ENCODE assay signal across 16 cellular contexts in genomic region chr10:124138195-124138882, GRCh38. TPM values are rescaled to one million over a fixed set of nuclear protein-coding genes. Genes with fewer than 3 reads are reported as not detected.
DNase-seq lines count a peak whose midpoint lies in the region; ATAC-seq and TF ChIP-seq lines count a peak whose summit lies in the region.
"Had no signal": no experiment of that assay in that cellular context is flagged by ENCODE, and none has a peak within 500 bp of the region (broad histone marks: within the 10 kb centered on the region; RNA-seq: fewer than 3 reads in every experiment).

No MANE protein-coding gene starts in this region.

- no peak overlapping the region for H3K4me3 Mint-ChIP-seq in chondrocyte (ENCODE audit: unreplicated experiment)
- no peak overlapping the region for H3K4me3 Mint-ChIP-seq in T-helper 2 cell treated with Interferon-gamma antibody and Interleukin-4, amounts not matched to agents 5 μg/mL and 100 μg/mL, for 36 hours
- no peak overlapping the region for H3K4me3 Mint-ChIP-seq in naive thymus-derived CD8-positive, alpha-beta T cell
- H3K4me3 Mint-ChIP-seq: memory B cell had no signal

- H3K79me2 ChIP-seq in OCI-LY7 (ENCODE audit: insufficient read depth, low read depth, low read length): peaks cover 23% of the 10 kb centered on the region; the same call in 1 of the 2 replicates

- no peaks in the 10 kb centered on the region for H3K27me3 Mint-ChIP-seq in chondrocyte (ENCODE audit: low read depth)
- H3K27me3 Mint-ChIP-seq in T-helper 2 cell treated with Interferon-gamma antibody and Interleukin-4, amounts not matched to agents 5 μg/mL and 100 μg/mL, for 36 hours (ENCODE audit: low read depth): peaks cover 8% of the 10 kb centered on the region
- peaks cover 0 to 2% (median 0%) of the 10 kb centered on the region in 5 donors for H3K27me3 Mint-ChIP-seq in naive thymus-derived CD8-positive, alpha-beta T cell

- H3K9me3 Mint-ChIP-seq in chondrocyte (ENCODE audit: low read depth): peaks cover 5% of the 10 kb centered on the region
- H3K9me3 Mint-ChIP-seq in T-helper 2 cell treated with Interferon-gamma antibody and Interleukin-4, amounts not matched to agents 5 μg/mL and 100 μg/mL, for 36 hours: no peaks in the 10 kb centered on the region
- peaks cover 0 to 2% (median 0%) of the 10 kb centered on the region in 9 donors for H3K9me3 Mint-ChIP-seq in naive thymus-derived CD8-positive, alpha-beta T cell
- H3K9me3 Mint-ChIP-seq: memory B cell had no signal

- peak overlapping the region; percentile 83 for H3K27ac Mint-ChIP-seq in chondrocyte (ENCODE audit: unreplicated experiment)
- no peak overlapping the region for H3K27ac Mint-ChIP-seq in T-helper 2 cell treated with Interferon-gamma antibody and Interleukin-4, amounts not matched to agents 5 μg/mL and 100 μg/mL, for 36 hours
- H3K27ac Mint-ChIP-seq in naive thymus-derived CD8-positive, alpha-beta T cell: no peak overlapping the region
- H3K27ac Mint-ChIP-seq: memory B cell, progenitor cell of endocrine pancreas had no signal

- in situ Hi-C loops in gastrocnemius medialis (cut with MboI; ENCODE audit: low sequenced_read_pairs in 4 of 4): no loop called here

- TF ChIP-seq POLR2A in gastrocnemius medialis (IDR thresholded peaks at IDR 0.05): no peak

- no peaks in the 10 kb centered on the region for H3K27me3 ChIP-seq in gastrocnemius medialis

- no peaks in the 10 kb centered on the region for H3K9me3 ChIP-seq in gastrocnemius medialis
- no peaks in the 10 kb centered on the region for H3K9me3 ChIP-seq in OCI-LY7 (ENCODE audit: low read length)

- peaks cover 2% of the 10 kb centered on the region for H3K36me3 Mint-ChIP-seq in chondrocyte (ENCODE audit: low read depth)
- H3K36me3 Mint-ChIP-seq in T-helper 2 cell treated with Interferon-gamma antibody and Interleukin-4, amounts not matched to agents 5 μg/mL and 100 μg/mL, for 36 hours (ENCODE audit: low read depth): no peaks in the 10 kb centered on the region
- H3K36me3 Mint-ChIP-seq in naive thymus-derived CD8-positive, alpha-beta T cell: peaks cover 0 to 5% (median 0%) of the 10 kb centered on the region in 3 donors
- H3K36me3 Mint-ChIP-seq: memory B cell had no signal

- CTCF ChIA-PET in OCI-LY7 (lab: Charles Lee; ENCODE audit: unreplicated experiment): no interaction called here

- intact Hi-C loops in gastrocnemius medialis (cut with DNase I; ENCODE audit: low total_unique reads) (loop anchor here (5.0 kb wide), 1 partner anchor 46 kb away; the partner anchor contains the start of gene CHST15), OCI-LY7 (cut with micrococcal nuclease; ENCODE audit: unreplicated experiment) (no loop called here)

- H3K4me2 ChIP-seq in OCI-LY7 (ENCODE audit: low read length): no peak overlapping the region

- H3K27ac ChIP-seq in gastrocnemius medialis: peak overlapping the region; percentile 47 to 65 (median 56)
- no peak overlapping the region for H3K27ac ChIP-seq in OCI-LY7 (ENCODE audit: low read depth, low read length, poor library complexity, severe bottlenecking)
- H3K27ac ChIP-seq: C4-2B, dorsolateral prefrontal cortex, WERI-Rb-1 had no signal

- H3K36me3 ChIP-seq in gastrocnemius medialis: no peaks in the 10 kb centered on the region
- peaks cover 36% of the 10 kb centered on the region for H3K36me3 ChIP-seq in OCI-LY7 (ENCODE audit: insufficient read depth, low read length)
- H3K36me3 ChIP-seq: WERI-Rb-1 had no signal

- BruUV-seq in OCI-LY7 (replicated peaks; lab: Mats Ljungman, UMichigan): no TSS peak

- no peak overlapping the region for H3K4me3 ChIP-seq in gastrocnemius medialis
- no peak overlapping the region for H3K4me3 ChIP-seq in OCI-LY7 (ENCODE audit: low read depth, low read length, poor library complexity, severe bottlenecking)
- H3K4me3 ChIP-seq: dorsolateral prefrontal cortex had no signal

- H3K4me1 Mint-ChIP-seq in chondrocyte (ENCODE audit: low read depth): peaks cover 15% of the 10 kb centered on the region
- no peaks in the 10 kb centered on the region for H3K4me1 Mint-ChIP-seq in T-helper 2 cell treated with Interferon-gamma antibody and Interleukin-4, amounts not matched to agents 5 μg/mL and 100 μg/mL, for 36 hours (ENCODE audit: low read depth)
- H3K4me1 Mint-ChIP-seq in naive thymus-derived CD8-positive, alpha-beta T cell: peaks cover 0 to 2% (median 0%) of the 10 kb centered on the region in 4 donors

- peak; percentile 31 for DNase-seq in GM04503 (ENCODE audit: low read depth)
- no peak for DNase-seq in chondrocyte (ENCODE audit: low spot score)
- no peak for DNase-seq in left lobe of liver (ENCODE audit: low spot score)
- DNase-seq in gastrocnemius medialis: peak; percentile 62 to 63
- DNase-seq in SKM-1 (lab: John Stamatoyannopoulos, UW; ENCODE audit: unreplicated experiment): no peak
- DNase-seq in T-helper 2 cell treated with Interferon-gamma antibody and Interleukin-4, amounts not matched to agents 5 μg/mL and 100 μg/mL, for 36 hours (ENCODE audit: low spot score): no peak
- DNase-seq in OCI-LY7 (ENCODE audit: low spot score): no peak
- DNase-seq in naive thymus-derived CD8-positive, alpha-beta T cell: no peak
- DNase-seq: activated naive CD4-positive, alpha-beta T cell treated with anti-CD3 and anti-CD28 coated beads, Interleukin-2, amount 50 U/mL, for 16 hours; HCEC 1CT; stimulated activated naive CD8-positive, alpha-beta T cell treated with anti-CD3 and anti-CD28 coated beads, Interleukin-15, Interleukin-2, amounts not matched to agents 100 U/mL and 50 U/mL, for 24 hours; WERI-Rb-1 had no signal

- peaks cover 11 to 14% of the 10 kb centered on the region in 2 donors for H3K4me1 ChIP-seq in gastrocnemius medialis
- H3K4me1 ChIP-seq in OCI-LY7 (ENCODE audit: insufficient read depth, low read length, poor library complexity, severe bottlenecking): peaks cover 31% of the 10 kb centered on the region

- H4K20me1 ChIP-seq in OCI-LY7 (ENCODE audit: insufficient read depth, low read length): no peaks in the 10 kb centered on the region

- TF ChIP-seq CTCF in chondrocyte (IDR thresholded peaks at IDR 0.05) (no peak), gastrocnemius medialis (IDR thresholded peaks at IDR 0.05 in 4 of 5, conservative IDR thresholded peaks at IDR 0.05 in 1 of 5) (no peak), OCI-LY7 (conservative IDR thresholded peaks at IDR 0.05; ENCODE audit: low read length) (no peak)

- no peaks in the 10 kb centered on the region for H3K9me2 ChIP-seq in OCI-LY7 (ENCODE audit: insufficient read depth, low read length)

- no peak overlapping the region for H2AFZ ChIP-seq in OCI-LY7 (ENCODE audit: low read length)

- ATAC-seq in left lobe of liver (peak; percentile 30), gastrocnemius medialis (peak; percentile 84 to 87)
- ATAC-seq in naive thymus-derived CD8-positive, alpha-beta T cell: no peak
- ATAC-seq: stimulated activated naive CD8-positive, alpha-beta T cell treated with anti-CD3 and anti-CD28 coated beads, Interleukin-15, Interleukin-2, amounts not matched to agents 100 U/mL and 50 U/mL, for 24 hours had no signal

- POLR2A ChIA-PET in OCI-LY7 (lab: Charles Lee): interaction anchor here (0.6 kb wide), 1 partner anchor 98 kb away, joined by 3 read pairs; no protein-coding TSS in a partner anchor
- POLR2A ChIA-PET in naive thymus-derived CD8-positive, alpha-beta T cell (lab: Charles Lee): no interaction called here

RNA-seq across cellular contexts. Expression of gene CHST15, which starts 44.9 kb away (rescaled TPM):
- total RNA-seq in chondrocyte: 26.1 to 43.8 TPM (median 42.8 TPM) in 3 replicates
- 12.8 TPM for total RNA-seq in left lobe of liver
- 10 to 100 TPM in 3 of 4 donors, 1 to 10 TPM in 1; 9.0 to 32.2 (median 20.3) TPM for total RNA-seq in gastrocnemius medialis
- total RNA-seq in OCI-LY7 (2014; rRNA removed; shearing (Covaris generic)): 19.9 and 26.4 TPM in 2 replicates
- total RNA-seq in OCI-LY7 (2022): 14.7 and 19.2 TPM in 2 replicates
- 1 to 10 TPM; 2.0 to 2.4 TPM for total RNA-seq in naive thymus-derived CD8-positive, alpha-beta T cell
- polyA plus RNA-seq in naive thymus-derived CD8-positive, alpha-beta T cell: under 1 TPM in 2 of 3 donors, not detected in 1; 0.05 to 0.14 TPM

Comparison
In these comparisons a context has a peak if more than half of its experiments do, and no peak if none do; other contexts are left out.
1. DNase-seq: peak in GM04503 (single experiment) and gastrocnemius medialis (2 of 2); none in chondrocyte (single experiment), left lobe of liver (single experiment), SKM-1 (single experiment), T-helper 2 cell treated with Interferon-gamma antibody and Interleukin-4, amounts not matched to agents 5 μg/mL and 100 μg/mL, for 36 hours (single experiment), OCI-LY7 (single experiment) and naive thymus-derived CD8-positive, alpha-beta T cell (0 of 10).
2. ATAC-seq: peak in left lobe of liver (single experiment) and gastrocnemius medialis (2 of 2); none in naive thymus-derived CD8-positive, alpha-beta T cell (0 of 2).